In the genomic region with DNA sequence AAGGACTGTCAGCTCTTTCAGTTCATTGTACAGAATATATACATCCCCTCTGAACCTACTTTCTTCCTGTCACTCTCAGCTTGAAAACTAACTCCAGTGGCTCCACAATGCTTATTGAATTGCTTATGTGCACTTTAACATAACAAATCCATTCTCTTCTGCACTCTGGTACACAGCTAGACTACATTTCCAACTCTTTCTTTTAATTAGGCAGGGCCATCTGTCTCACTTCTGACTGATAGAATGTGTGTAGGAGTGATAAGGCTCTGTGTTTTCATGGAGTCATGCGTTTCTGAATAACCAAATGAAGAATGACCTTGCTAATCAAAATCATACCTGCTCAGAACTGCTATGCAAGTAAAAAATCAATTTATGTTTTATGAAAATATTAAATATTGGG, we compare ENCODE assay signal across 33 cellular contexts.
"Had no signal": no experiment of that assay in that cellular context is flagged by ENCODE, and none has a peak within 500 bp of the region (broad histone marks: within the 10 kb centered on the region; RNA-seq: fewer than 3 reads in every experiment).

No MANE protein-coding gene starts in this region.

- DNase-seq: activated CD4-positive, alpha-beta memory T cell treated with anti-CD3 and anti-CD28 coated beads, Interleukin-2, amount 10 ng/mL, durations not matched to agents 7 days and 5 days; activated CD4-positive, alpha-beta T cell treated with anti-CD3 and anti-CD28 coated beads for 36 hours; activated CD4-positive, alpha-beta T cell treated with anti-CD3 and anti-CD28 coated beads, Interleukin-2, amount 10 ng/mL, durations not matched to agents 24 days and 14 days; activated CD4-positive, alpha-beta T cell treated with anti-CD3 and anti-CD28 coated beads, Interleukin-2, amount 50 U/mL, for 4 hours; activated CD4-positive, CD25-positive, alpha-beta regulatory T cell; activated CD4-positive, CD25-positive, alpha-beta regulatory T cell treated with anti-CD3 and anti-CD28 coated beads, Interleukin-2, amount 50 U/mL, for 72 hours; activated CD8-positive, alpha-beta memory T cell treated with anti-CD3 and anti-CD28 coated beads, Interleukin-2, amount 50 U/mL, for 48 hours; activated gamma-delta T cell; activated naive CD4-positive, alpha-beta T cell; activated naive CD4-positive, alpha-beta T cell treated with anti-CD3 and anti-CD28 coated beads, Interleukin-2, amount 10 ng/mL, durations not matched to agents 7 days and 5 days; activated naive CD8-positive, alpha-beta T cell treated with anti-CD3 and anti-CD28 coated beads, Interleukin-2, amount 10 ng/mL, durations not matched to agents 7 days and 5 days; activated T-cell treated with anti-CD3 and anti-CD28 coated beads for 4 hours; activated T-cell treated with anti-CD3 and anti-CD28 coated beads, Interleukin-2, amount 50 U/mL, for 24 hours; activated T-cell treated with anti-CD3 and anti-CD28 coated beads, Interleukin-2, amount 50 U/mL, for 72 hours; amniotic stem cell; anterior cingulate cortex; brain microvascular endothelial cell; cortex of kidney; dermis blood vessel endothelial cell; effector CD4-positive, alpha-beta T cell; effector memory CD8-positive, alpha-beta T cell; erythroblast; foreskin keratinocyte; gastrocnemius medialis; glutamatergic neuron; heart left ventricle; T-helper 2 cell had no signal

- H3K4me1 Mint-ChIP-seq: activated CD4-positive, alpha-beta memory T cell treated with anti-CD3 and anti-CD28 coated beads, Interleukin-2, amount 10 ng/mL, durations not matched to agents 7 days and 5 days; activated CD4-positive, alpha-beta T cell treated with anti-CD3 and anti-CD28 coated beads for 36 hours; activated CD4-positive, alpha-beta T cell treated with anti-CD3 and anti-CD28 coated beads, Interleukin-2, amount 10 ng/mL, durations not matched to agents 24 days and 14 days; activated naive CD4-positive, alpha-beta T cell treated with anti-CD3 and anti-CD28 coated beads, Interleukin-2, amount 10 ng/mL, durations not matched to agents 7 days and 5 days; activated naive CD8-positive, alpha-beta T cell treated with anti-CD3 and anti-CD28 coated beads, Interleukin-2, amount 10 ng/mL, durations not matched to agents 7 days and 5 days; central memory CD8-positive, alpha-beta T cell had no signal

- H3K36me3 ChIP-seq: brain microvascular endothelial cell, esophagus muscularis mucosa, gastrocnemius medialis, heart left ventricle had no signal

- H3K27me3 Mint-ChIP-seq: activated CD4-positive, alpha-beta memory T cell treated with anti-CD3 and anti-CD28 coated beads, Interleukin-2, amount 10 ng/mL, durations not matched to agents 7 days and 5 days; activated CD4-positive, alpha-beta T cell treated with anti-CD3 and anti-CD28 coated beads for 36 hours; activated CD4-positive, alpha-beta T cell treated with anti-CD3 and anti-CD28 coated beads, Interleukin-2, amount 10 ng/mL, durations not matched to agents 24 days and 14 days; activated naive CD4-positive, alpha-beta T cell treated with anti-CD3 and anti-CD28 coated beads, Interleukin-2, amount 10 ng/mL, durations not matched to agents 7 days and 5 days; activated naive CD8-positive, alpha-beta T cell treated with anti-CD3 and anti-CD28 coated beads, Interleukin-2, amount 10 ng/mL, durations not matched to agents 7 days and 5 days; activated T-cell treated with anti-CD3 and anti-CD28 coated beads, Interleukin-2, amount 50 U/mL, for 24 hours; central memory CD8-positive, alpha-beta T cell; effector memory CD8-positive, alpha-beta T cell had no signal

- H3K9me3 Mint-ChIP-seq: activated CD4-positive, alpha-beta T cell treated with anti-CD3 and anti-CD28 coated beads, Interleukin-2, amount 10 ng/mL, durations not matched to agents 24 days and 14 days; activated naive CD4-positive, alpha-beta T cell treated with anti-CD3 and anti-CD28 coated beads, Interleukin-2, amount 10 ng/mL, durations not matched to agents 7 days and 5 days; activated naive CD8-positive, alpha-beta T cell treated with anti-CD3 and anti-CD28 coated beads, Interleukin-2, amount 10 ng/mL, durations not matched to agents 7 days and 5 days had no signal

- H3K27ac Mint-ChIP-seq: activated CD4-positive, alpha-beta memory T cell treated with anti-CD3 and anti-CD28 coated beads, Interleukin-2, amount 10 ng/mL, durations not matched to agents 7 days and 5 days; activated CD4-positive, alpha-beta T cell treated with anti-CD3 and anti-CD28 coated beads for 36 hours; activated CD4-positive, alpha-beta T cell treated with anti-CD3 and anti-CD28 coated beads, Interleukin-2, amount 10 ng/mL, durations not matched to agents 24 days and 14 days; activated naive CD4-positive, alpha-beta T cell treated with anti-CD3 and anti-CD28 coated beads, Interleukin-2, amount 10 ng/mL, durations not matched to agents 7 days and 5 days; activated naive CD4-positive, alpha-beta T cell treated with anti-CD3 and anti-CD28 coated beads, Interleukin-2, amount 50 U/mL, for 72 hours; activated naive CD8-positive, alpha-beta T cell treated with anti-CD3 and anti-CD28 coated beads, Interleukin-2, amount 10 ng/mL, durations not matched to agents 7 days and 5 days; activated T-cell treated with anti-CD3 and anti-CD28 coated beads, Interleukin-2, amount 50 U/mL, for 24 hours; activated T-cell treated with anti-CD3 and anti-CD28 coated beads, Interleukin-2, amount 50 U/mL, for 72 hours; effector memory CD8-positive, alpha-beta T cell had no signal

- ATAC-seq: activated CD4-positive, alpha-beta T cell treated with anti-CD3 and anti-CD28 coated beads for 36 hours; activated naive CD4-positive, alpha-beta T cell treated with anti-CD3 and anti-CD28 coated beads, Interleukin-2, amount 50 U/mL, for 72 hours; activated T-cell treated with anti-CD3 and anti-CD28 coated beads, Interleukin-2, amount 50 U/mL, for 72 hours; effector memory CD8-positive, alpha-beta T cell; foreskin keratinocyte; gastrocnemius medialis; heart left ventricle had no signal

- H3K27ac ChIP-seq: brain microvascular endothelial cell, esophagus muscularis mucosa, foreskin keratinocyte, gastrocnemius medialis, heart left ventricle had no signal

- H3K4me1 ChIP-seq: esophagus muscularis mucosa, foreskin keratinocyte, gastrocnemius medialis, heart left ventricle had no signal

- H3K27me3 ChIP-seq: brain microvascular endothelial cell, esophagus muscularis mucosa, gastrocnemius medialis, heart left ventricle had no signal

- H3K4me3 ChIP-seq: esophagus muscularis mucosa, gastrocnemius medialis, heart left ventricle had no signal

- H3K9me3 ChIP-seq: esophagus muscularis mucosa, gastrocnemius medialis had no signal

- FAIRE-seq: astrocyte, bronchial epithelial cell, colon had no signal

- H3K36me3 Mint-ChIP-seq: activated naive CD4-positive, alpha-beta T cell treated with anti-CD3 and anti-CD28 coated beads, Interleukin-2, amount 10 ng/mL, durations not matched to agents 7 days and 5 days; activated naive CD8-positive, alpha-beta T cell treated with anti-CD3 and anti-CD28 coated beads, Interleukin-2, amount 10 ng/mL, durations not matched to agents 7 days and 5 days had no signal

- H3K4me3 Mint-ChIP-seq: activated CD4-positive, alpha-beta memory T cell treated with anti-CD3 and anti-CD28 coated beads, Interleukin-2, amount 10 ng/mL, durations not matched to agents 7 days and 5 days; activated CD4-positive, alpha-beta T cell treated with anti-CD3 and anti-CD28 coated beads for 36 hours; activated CD4-positive, alpha-beta T cell treated with anti-CD3 and anti-CD28 coated beads, Interleukin-2, amount 10 ng/mL, durations not matched to agents 24 days and 14 days; activated naive CD4-positive, alpha-beta T cell treated with anti-CD3 and anti-CD28 coated beads, Interleukin-2, amount 10 ng/mL, durations not matched to agents 7 days and 5 days; activated naive CD8-positive, alpha-beta T cell treated with anti-CD3 and anti-CD28 coated beads, Interleukin-2, amount 10 ng/mL, durations not matched to agents 7 days and 5 days; activated T-cell treated with anti-CD3 and anti-CD28 coated beads, Interleukin-2, amount 50 U/mL, for 24 hours; activated T-cell treated with anti-CD3 and anti-CD28 coated beads, Interleukin-2, amount 50 U/mL, for 72 hours; central memory CD8-positive, alpha-beta T cell; effector memory CD8-positive, alpha-beta T cell had no signal
